In genomic region chr2:104750061-104750460, GRCh38 we compare ENCODE assay signal across 27 cellular contexts.
"Had no signal": no experiment of that assay in that cellular context is flagged by ENCODE, and none has a peak within 500 bp of the region (broad histone marks: within the 10 kb centered on the region; RNA-seq: fewer than 3 reads in every experiment).

No MANE protein-coding gene starts in this region.

- H3K36me3 ChIP-seq: SJSA1 had no signal

- H3K27ac Mint-ChIP-seq: IgD-negative memory B cell had no signal

- H3K4me3 ChIP-seq: K562, SJSA1, SK-N-MC had no signal

- H3K27ac ChIP-seq: HL-60, KMS-11, SJSA1, SK-N-MC had no signal

- H3K4me1 Mint-ChIP-seq: IgD-negative memory B cell had no signal

- H3K9me3 ChIP-seq: SJSA1 had no signal

- H3K9ac ChIP-seq: KMS-11 had no signal

- H3K9me3 Mint-ChIP-seq: IgD-negative memory B cell had no signal

- DNase-seq: Kasumi-1, MV-4-11, NCI-H1048, NCI-H1105, NCI-H1417, NCI-H146, NCI-H1694 treated with DMSO at 0.1 percent for 48 hours, NCI-H1930, NCI-H2081 treated with DMSO at 0.1 percent for 48 hours, NCI-H2171, NCI-H226, NCI-H446, NCI-H510A, NCI-H524 treated with DMSO at 0.1 percent for 48 hours, NCI-H69, NCI-H774, Right ventricle myocardium superior, RPMI8226, SIG-M5 had no signal

- H3K4me2 ChIP-seq: KMS-11 had no signal

- H3K4me3 Mint-ChIP-seq: IgD-negative memory B cell had no signal

- H3K4me1 ChIP-seq: SJSA1 had no signal

- FAIRE-seq: HTR-8/SVneo, K562, RCC 7860 had no signal

- ATAC-seq: K562 had no signal
